In the genomic region with DNA sequence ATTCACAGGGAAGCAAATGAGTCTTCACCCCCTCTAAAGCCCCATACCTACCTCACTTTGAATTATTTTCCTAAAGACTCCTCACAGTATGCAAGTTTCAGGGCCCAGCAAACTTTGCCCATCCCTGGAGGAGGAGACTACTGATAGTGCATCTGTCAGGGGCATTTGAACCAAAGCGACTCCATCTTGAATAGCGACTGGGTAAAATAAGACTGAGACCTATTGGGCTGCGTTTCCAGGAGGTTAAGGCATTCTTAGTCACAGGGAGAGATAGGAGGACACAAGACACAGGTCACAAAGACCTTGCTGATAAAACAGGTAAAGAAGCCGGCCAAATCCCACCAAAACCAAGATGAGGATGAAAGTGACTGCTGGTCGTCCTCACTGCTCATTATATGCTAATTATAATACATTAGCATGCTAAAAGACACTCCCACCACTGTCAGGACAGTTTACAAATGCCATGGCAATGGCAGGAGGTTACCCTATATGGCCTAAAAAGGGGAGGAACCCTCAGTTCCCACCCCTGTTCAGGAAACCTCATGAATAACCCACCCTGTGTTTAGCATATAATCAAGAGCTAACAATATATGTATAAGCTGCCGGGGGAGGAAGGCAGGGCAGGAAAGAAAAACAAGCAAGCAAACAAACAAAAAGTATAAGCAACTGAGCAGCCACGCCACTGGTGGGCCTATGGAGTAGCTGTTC, we compare ENCODE assay signal across 1 cellular context.
TF ChIP-seq lines count a peak whose summit lies in the region.

No MANE protein-coding gene starts in this region.

TF ChIP-seq in K562, 482 proteins besides CTCF, POLR2A, EP300 and RAD21 (continued from another document and continues in another):
- TF ChIP-seq ZNF707 (CRISPR knock-in tag; conservative IDR thresholded peaks at IDR 0.05) = 0 out of 2 replicates have a peak, but pooled peaks have one; percentile 11
- no peak for TF ChIP-seq ETV5 (CRISPR knock-in tag; IDR thresholded peaks at IDR 0.05; ENCODE audit: low read depth)
- no peak for TF ChIP-seq POLR3A (IDR thresholded peaks at IDR 0.05; ENCODE audit: borderline replicate concordance, extremely low read depth, insufficient read depth, insufficient read length)
- TF ChIP-seq ZNF830 (CRISPR knock-in tag; IDR thresholded peaks at IDR 0.05) = no peak
- no peak for TF ChIP-seq MYC (IDR thresholded peaks at IDR 0.05; ENCODE audit: low read depth, low read length)
- peak; percentile 66; the same call in 1 of the 2 replicates for TF ChIP-seq MYC (CRISPR knock-in tag; IDR thresholded peaks at IDR 0.05; ENCODE audit: borderline replicate concordance, low read depth)
- no peak for TF ChIP-seq BRD9 (IDR thresholded peaks at IDR 0.05; ENCODE audit: low read depth, partially characterized antibody)
- TF ChIP-seq THRB (CRISPR knock-in tag; conservative IDR thresholded peaks at IDR 0.05) = 0 out of 2 replicates have a peak, but pooled peaks have one; percentile 17
- no peak for TF ChIP-seq ARID1B (IDR thresholded peaks at IDR 0.05)
- no peak for TF ChIP-seq KDM1A (IDR thresholded peaks at IDR 0.05)
- peak; percentile 73; the same call in 1 of the 2 replicates for TF ChIP-seq E2F3 (CRISPR knock-in tag; IDR thresholded peaks at IDR 0.05)
- TF ChIP-seq PTBP1 (IDR thresholded peaks at IDR 0.05; ENCODE audit: low read depth, low read length) = no peak
- no peak for TF ChIP-seq PBX2 (CRISPR knock-in tag; IDR thresholded peaks at IDR 0.05; ENCODE audit: low read depth)
- TF ChIP-seq PBX2 (tag; conservative IDR thresholded peaks at IDR 0.05; ENCODE audit: low read depth) = peak; percentile 65
- no peak for TF ChIP-seq HMGXB4 (CRISPR knock-in tag; IDR thresholded peaks at IDR 0.05)
- no peak for TF ChIP-seq PHB (CRISPR knock-in tag; IDR thresholded peaks at IDR 0.05)
- TF ChIP-seq EZH2 (IDR thresholded peaks at IDR 0.05; ENCODE audit: borderline replicate concordance, low read depth, low read length) = no peak
- TF ChIP-seq, protein P1, sequence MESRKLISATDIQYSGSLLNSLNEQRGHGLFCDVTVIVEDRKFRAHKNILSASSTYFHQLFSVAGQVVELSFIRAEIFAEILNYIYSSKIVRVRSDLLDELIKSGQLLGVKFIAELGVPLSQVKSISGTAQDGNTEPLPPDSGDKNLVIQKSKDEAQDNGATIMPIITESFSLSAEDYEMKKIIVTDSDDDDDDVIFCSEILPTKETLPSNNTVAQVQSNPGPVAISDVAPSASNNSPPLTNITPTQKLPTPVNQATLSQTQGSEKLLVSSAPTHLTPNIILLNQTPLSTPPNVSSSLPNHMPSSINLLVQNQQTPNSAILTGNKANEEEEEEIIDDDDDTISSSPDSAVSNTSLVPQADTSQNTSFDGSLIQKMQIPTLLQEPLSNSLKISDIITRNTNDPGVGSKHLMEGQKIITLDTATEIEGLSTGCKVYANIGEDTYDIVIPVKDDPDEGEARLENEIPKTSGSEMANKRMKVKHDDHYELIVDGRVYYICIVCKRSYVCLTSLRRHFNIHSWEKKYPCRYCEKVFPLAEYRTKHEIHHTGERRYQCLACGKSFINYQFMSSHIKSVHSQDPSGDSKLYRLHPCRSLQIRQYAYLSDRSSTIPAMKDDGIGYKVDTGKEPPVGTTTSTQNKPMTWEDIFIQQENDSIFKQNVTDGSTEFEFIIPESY (CRISPR knock-in tag; IDR thresholded peaks at IDR 0.05) = no peak
- TF ChIP-seq FOXO4 (CRISPR knock-in tag; IDR thresholded peaks at IDR 0.05) = peak; percentile 87; the same call in 1 of the 2 replicates
- no peak for TF ChIP-seq ZNF184 (CRISPR knock-in tag; IDR thresholded peaks at IDR 0.05)
- TF ChIP-seq GMEB1 (CRISPR knock-in tag; IDR thresholded peaks at IDR 0.05) = peak; percentile 56; the same call in 1 of the 2 replicates
- TF ChIP-seq ZNF507 (tag; conservative IDR thresholded peaks at IDR 0.05) = peak; percentile 32; the same call in 1 of the 2 replicates
- no peak for TF ChIP-seq NFXL1 (CRISPR knock-in tag; IDR thresholded peaks at IDR 0.05)
- TF ChIP-seq SUPT5H (IDR thresholded peaks at IDR 0.05) = no peak
- TF ChIP-seq, protein P2, sequence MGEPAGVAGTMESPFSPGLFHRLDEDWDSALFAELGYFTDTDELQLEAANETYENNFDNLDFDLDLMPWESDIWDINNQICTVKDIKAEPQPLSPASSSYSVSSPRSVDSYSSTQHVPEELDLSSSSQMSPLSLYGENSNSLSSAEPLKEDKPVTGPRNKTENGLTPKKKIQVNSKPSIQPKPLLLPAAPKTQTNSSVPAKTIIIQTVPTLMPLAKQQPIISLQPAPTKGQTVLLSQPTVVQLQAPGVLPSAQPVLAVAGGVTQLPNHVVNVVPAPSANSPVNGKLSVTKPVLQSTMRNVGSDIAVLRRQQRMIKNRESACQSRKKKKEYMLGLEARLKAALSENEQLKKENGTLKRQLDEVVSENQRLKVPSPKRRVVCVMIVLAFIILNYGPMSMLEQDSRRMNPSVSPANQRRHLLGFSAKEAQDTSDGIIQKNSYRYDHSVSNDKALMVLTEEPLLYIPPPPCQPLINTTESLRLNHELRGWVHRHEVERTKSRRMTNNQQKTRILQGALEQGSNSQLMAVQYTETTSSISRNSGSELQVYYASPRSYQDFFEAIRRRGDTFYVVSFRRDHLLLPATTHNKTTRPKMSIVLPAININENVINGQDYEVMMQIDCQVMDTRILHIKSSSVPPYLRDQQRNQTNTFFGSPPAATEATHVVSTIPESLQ (CRISPR knock-in tag; IDR thresholded peaks at IDR 0.05) = no peak
- TF ChIP-seq, protein P3, sequence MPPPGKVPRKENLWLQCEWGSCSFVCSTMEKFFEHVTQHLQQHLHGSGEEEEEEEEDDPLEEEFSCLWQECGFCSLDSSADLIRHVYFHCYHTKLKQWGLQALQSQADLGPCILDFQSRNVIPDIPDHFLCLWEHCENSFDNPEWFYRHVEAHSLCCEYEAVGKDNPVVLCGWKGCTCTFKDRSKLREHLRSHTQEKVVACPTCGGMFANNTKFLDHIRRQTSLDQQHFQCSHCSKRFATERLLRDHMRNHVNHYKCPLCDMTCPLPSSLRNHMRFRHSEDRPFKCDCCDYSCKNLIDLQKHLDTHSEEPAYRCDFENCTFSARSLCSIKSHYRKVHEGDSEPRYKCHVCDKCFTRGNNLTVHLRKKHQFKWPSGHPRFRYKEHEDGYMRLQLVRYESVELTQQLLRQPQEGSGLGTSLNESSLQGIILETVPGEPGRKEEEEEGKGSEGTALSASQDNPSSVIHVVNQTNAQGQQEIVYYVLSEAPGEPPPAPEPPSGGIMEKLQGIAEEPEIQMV (tag; conservative IDR thresholded peaks at IDR 0.05; ENCODE audit: low read depth) = peak; percentile 90
- TF ChIP-seq, protein P4, sequence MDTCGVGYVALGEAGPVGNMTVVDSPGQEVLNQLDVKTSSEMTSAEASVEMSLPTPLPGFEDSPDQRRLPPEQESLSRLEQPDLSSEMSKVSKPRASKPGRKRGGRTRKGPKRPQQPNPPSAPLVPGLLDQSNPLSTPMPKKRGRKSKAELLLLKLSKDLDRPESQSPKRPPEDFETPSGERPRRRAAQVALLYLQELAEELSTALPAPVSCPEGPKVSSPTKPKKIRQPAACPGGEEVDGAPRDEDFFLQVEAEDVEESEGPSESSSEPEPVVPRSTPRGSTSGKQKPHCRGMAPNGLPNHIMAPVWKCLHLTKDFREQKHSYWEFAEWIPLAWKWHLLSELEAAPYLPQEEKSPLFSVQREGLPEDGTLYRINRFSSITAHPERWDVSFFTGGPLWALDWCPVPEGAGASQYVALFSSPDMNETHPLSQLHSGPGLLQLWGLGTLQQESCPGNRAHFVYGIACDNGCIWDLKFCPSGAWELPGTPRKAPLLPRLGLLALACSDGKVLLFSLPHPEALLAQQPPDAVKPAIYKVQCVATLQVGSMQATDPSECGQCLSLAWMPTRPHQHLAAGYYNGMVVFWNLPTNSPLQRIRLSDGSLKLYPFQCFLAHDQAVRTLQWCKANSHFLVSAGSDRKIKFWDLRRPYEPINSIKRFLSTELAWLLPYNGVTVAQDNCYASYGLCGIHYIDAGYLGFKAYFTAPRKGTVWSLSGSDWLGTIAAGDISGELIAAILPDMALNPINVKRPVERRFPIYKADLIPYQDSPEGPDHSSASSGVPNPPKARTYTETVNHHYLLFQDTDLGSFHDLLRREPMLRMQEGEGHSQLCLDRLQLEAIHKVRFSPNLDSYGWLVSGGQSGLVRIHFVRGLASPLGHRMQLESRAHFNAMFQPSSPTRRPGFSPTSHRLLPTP (IDR thresholded peaks at IDR 0.05; ENCODE audit: borderline replicate concordance, extremely low read depth, insufficient read length) = no peak
- TF ChIP-seq POLR2AphosphoS2 (IDR thresholded peaks at IDR 0.05; ENCODE audit: low read length) = no peak
- TF ChIP-seq ZNF589 (CRISPR knock-in tag; IDR thresholded peaks at IDR 0.05; ENCODE audit: low read depth) = peak; percentile 70; the same call in 1 of the 2 replicates
- TF ChIP-seq HNRNPLL (IDR thresholded peaks at IDR 0.05; ENCODE audit: low read depth, low read length, poor library complexity, severe bottlenecking) = no peak
- no peak for TF ChIP-seq HDAC2 (IDR thresholded peaks at IDR 0.05)
- TF ChIP-seq MIER1 (IDR thresholded peaks at IDR 0.05; ENCODE audit: low read depth) = no peak
- peak; percentile 72; the same call in 1 of the 2 replicates for TF ChIP-seq ZKSCAN8 (CRISPR knock-in tag; IDR thresholded peaks at IDR 0.05)
- no peak for TF ChIP-seq TBL1XR1 (IDR thresholded peaks at IDR 0.05; ENCODE audit: low read length in 2 of 2)
- TF ChIP-seq PTRF (tag; IDR thresholded peaks at IDR 0.05) = peak; percentile 94
- TF ChIP-seq C11orf30 (IDR thresholded peaks at IDR 0.05; ENCODE audit: low read depth) = no peak
- TF ChIP-seq ELF1 (tag; IDR thresholded peaks at IDR 0.05) = no peak
